In the genomic region with DNA sequence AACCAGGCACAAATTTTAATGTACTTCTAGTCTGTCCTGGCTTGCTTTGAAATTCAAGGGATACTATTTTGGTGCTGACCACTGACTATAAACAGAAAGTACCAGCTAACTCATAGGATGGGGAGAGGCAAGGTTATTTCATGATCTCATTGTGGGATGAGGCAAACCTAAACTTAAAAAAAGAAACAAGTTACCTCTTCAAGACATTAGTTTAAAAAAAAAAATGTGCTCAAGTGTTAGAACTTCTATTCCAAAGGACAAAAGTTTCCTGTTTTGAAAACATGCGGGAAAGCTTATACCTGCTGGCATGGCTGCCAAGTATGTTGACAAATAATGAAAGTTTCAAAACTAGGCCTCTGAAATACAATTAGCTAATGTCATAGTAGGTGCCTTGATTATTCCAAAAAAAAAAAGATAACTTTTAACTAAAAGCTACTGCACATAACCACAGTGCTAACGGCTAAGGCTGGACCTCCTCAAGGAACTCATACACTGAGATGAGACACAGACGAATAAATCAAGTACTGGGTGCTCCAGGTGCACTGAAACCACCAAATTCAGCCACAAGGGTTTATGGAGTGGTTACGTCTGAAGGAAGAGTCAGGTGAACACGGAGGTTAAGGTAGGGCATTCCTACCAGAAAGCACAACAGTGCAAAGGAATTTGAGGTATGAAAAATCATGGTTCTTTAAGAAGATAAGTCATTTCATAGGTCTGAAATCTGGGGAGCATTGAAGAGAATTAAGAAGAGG, we compare ENCODE assay signal across 1 cellular context.
TF ChIP-seq lines count a peak whose summit lies in the region.

No MANE protein-coding gene starts in this region.

TF ChIP-seq in HepG2, 621 proteins besides CTCF, POLR2A, EP300 and RAD21:
- no peak for TF ChIP-seq SP140L (CRISPR knock-in tag; IDR thresholded peaks at IDR 0.05; ENCODE audit: borderline replicate concordance)
- no peak for TF ChIP-seq ZNF543 (CRISPR knock-in tag; IDR thresholded peaks at IDR 0.05)
- no peak for TF ChIP-seq ESRRA (CRISPR knock-in tag; IDR thresholded peaks at IDR 0.05; ENCODE audit: low read depth)
- no peak for TF ChIP-seq SRSF1 (optimal IDR thresholded peaks at IDR 0.05; ENCODE audit: low read depth, low read length)
- TF ChIP-seq, protein P1, sequence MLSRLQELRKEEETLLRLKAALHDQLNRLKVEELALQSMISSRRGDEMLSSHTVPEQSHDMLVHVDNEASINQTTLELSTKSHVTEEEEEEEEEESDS (CRISPR knock-in tag; IDR thresholded peaks at IDR 0.05; ENCODE audit: borderline replicate concordance): no peak
- TF ChIP-seq GATA4 (IDR thresholded peaks at IDR 0.05; ENCODE audit: borderline replicate concordance, low read depth): no peak
- no peak for TF ChIP-seq ZFY (CRISPR knock-in tag; IDR thresholded peaks at IDR 0.05)
- no peak for TF ChIP-seq ZNF709 (CRISPR knock-in tag; IDR thresholded peaks at IDR 0.05)
- TF ChIP-seq ZNF687 (CRISPR knock-in tag; IDR thresholded peaks at IDR 0.05): no peak
